ENCODE assay signal across 24 cellular contexts in genomic region chrX:63750846-63751245, GRCh38. TPM values are rescaled to one million over a fixed set of nuclear protein-coding genes. Genes with fewer than 3 reads are reported as not detected.
DNase-seq lines count a peak whose midpoint lies in the region; TF ChIP-seq lines count a peak whose summit lies in the region.
"Had no signal": no experiment of that assay in that cellular context is flagged by ENCODE, and none has a peak within 500 bp of the region (broad histone marks: within the 10 kb centered on the region; RNA-seq: fewer than 3 reads in every experiment).

No MANE protein-coding gene starts in this region.

- H3K4me1 Mint-ChIP-seq in glutamatergic neuron (ENCODE audit: low read depth, unreplicated experiment): peaks cover 36% of the 10 kb centered on the region

- peak overlapping the region; percentile 96 for H3K27ac Mint-ChIP-seq in glutamatergic neuron (ENCODE audit: unreplicated experiment)
- H3K27ac Mint-ChIP-seq: CD8-positive, alpha-beta T cell; HFFc6; progenitor cell of endocrine pancreas; stimulated activated naive CD8-positive, alpha-beta T cell treated with anti-CD3 and anti-CD28 coated beads, Interleukin-15, amount 100 ng/mL, for 72 hours; WTC11 had no signal

- peak; percentile 22 for DNase-seq in NCI-H1436 (lab: John Stamatoyannopoulos, UW)
- no peak for DNase-seq in NCI-H1436 treated with DMSO at 0.1 percent for 48 hours (lab: John Stamatoyannopoulos, UW)
- DNase-seq in NCI-H82 treated with DMSO at 0.1 percent for 48 hours (lab: John Stamatoyannopoulos, UW; ENCODE audit: unreplicated experiment): peak; percentile 81
- DNase-seq in glutamatergic neuron: no peak
- DNase-seq in retina: peak; percentile 30
- DNase-seq in substantia nigra (lab: John Stamatoyannopoulos, UW): no peak
- no peak for DNase-seq in globus pallidus (ENCODE audit: low spot score)
- DNase-seq in lower leg skin (ENCODE audit: low spot score in 2 of 2): no peak
- DNase-seq: activated CD4-positive, alpha-beta T cell treated with anti-CD3 and anti-CD28 coated beads, Interleukin-2, amount 50 U/mL, for 1 hour; activated naive CD4-positive, alpha-beta T cell treated with anti-CD3 and anti-CD28 coated beads, Interleukin-2, amount 50 U/mL, for 16 hours; AML-193; CD8-positive, alpha-beta T cell; effector CD4-positive, alpha-beta T cell; erythroblast; foreskin fibroblast; HFFc6; left lung; MM.1S; PC-3; stimulated activated naive CD8-positive, alpha-beta T cell treated with anti-CD3 and anti-CD28 coated beads, Interleukin-15, amount 100 ng/mL, for 72 hours; T-helper 9 cell had no signal

- intact Hi-C loops in lower leg skin (cut with DNase I; ENCODE audit: low total_unique reads): no loop called here

- H3K27me3 Mint-ChIP-seq in glutamatergic neuron (ENCODE audit: unreplicated experiment): peaks cover 2% of the 10 kb centered on the region
- H3K27me3 Mint-ChIP-seq: central memory CD8-positive, alpha-beta T cell; progenitor cell of endocrine pancreas; stimulated activated naive CD8-positive, alpha-beta T cell treated with anti-CD3 and anti-CD28 coated beads, Interleukin-15, amount 100 ng/mL, for 72 hours had no signal

- no peak overlapping the region for H3K4me3 ChIP-seq in lower leg skin (ENCODE audit: low read depth, poor library complexity, severe bottlenecking)
- H3K4me3 ChIP-seq: left lung had no signal

- H3K4me3 Mint-ChIP-seq in glutamatergic neuron (ENCODE audit: unreplicated experiment): peak overlapping the region; percentile 93
- H3K4me3 Mint-ChIP-seq: CD8-positive, alpha-beta T cell; central memory CD8-positive, alpha-beta T cell; HFFc6; stimulated activated naive CD8-positive, alpha-beta T cell treated with anti-CD3 and anti-CD28 coated beads, Interleukin-15, amount 100 ng/mL, for 72 hours; WTC11 had no signal

- no peaks in the 10 kb centered on the region for H3K36me3 Mint-ChIP-seq in glutamatergic neuron (ENCODE audit: unreplicated experiment)
- H3K36me3 Mint-ChIP-seq: WTC11 had no signal

- H3K9me3 Mint-ChIP-seq in glutamatergic neuron (ENCODE audit: unreplicated experiment): peaks cover 23% of the 10 kb centered on the region
- H3K9me3 Mint-ChIP-seq: CD8-positive, alpha-beta T cell; central memory CD8-positive, alpha-beta T cell; HFFc6; stimulated activated naive CD8-positive, alpha-beta T cell treated with anti-CD3 and anti-CD28 coated beads, Interleukin-15, amount 100 ng/mL, for 72 hours; WTC11 had no signal

- no peak for TF ChIP-seq POLR2A in lower leg skin (IDR thresholded peaks at IDR 0.05)

- TF ChIP-seq CTCF in glutamatergic neuron (IDR thresholded peaks at IDR 0.05; ENCODE audit: partially characterized antibody, unreplicated experiment) (no peak), lower leg skin (IDR thresholded peaks at IDR 0.05) (no peak)

- 48 to 53% methylated on average over 2 of the region's 2 CpGs for WGBS in lower leg skin, 2 donors

- no peak overlapping the region for H3K27ac ChIP-seq in substantia nigra (ENCODE audit: low read depth, low read length, poor library complexity, severe bottlenecking)
- H3K27ac ChIP-seq: left lung had no signal

RNA-seq across cellular contexts. Expression of gene ARHGEF9, which starts 34.2 kb away (rescaled TPM):
- 138 TPM for total RNA-seq in glutamatergic neuron (ENCODE audit: unreplicated experiment)
- 10 to 100 TPM; 13.4 to 19.5 (median 14.6) TPM for total RNA-seq in lower leg skin

Comparison
In these comparisons a context has a peak if more than half of its experiments do, and no peak if none do; other contexts are left out.
1. DNase-seq: peak in NCI-H1436 (single experiment), NCI-H82 treated with DMSO at 0.1 percent for 48 hours (single experiment) and retina (single experiment); none in NCI-H1436 treated with DMSO at 0.1 percent for 48 hours (single experiment), glutamatergic neuron (single experiment), substantia nigra (0 of 49), globus pallidus (single experiment) and lower leg skin (0 of 2).